ENCODE assay signal across 32 cellular contexts in the genomic region with DNA sequence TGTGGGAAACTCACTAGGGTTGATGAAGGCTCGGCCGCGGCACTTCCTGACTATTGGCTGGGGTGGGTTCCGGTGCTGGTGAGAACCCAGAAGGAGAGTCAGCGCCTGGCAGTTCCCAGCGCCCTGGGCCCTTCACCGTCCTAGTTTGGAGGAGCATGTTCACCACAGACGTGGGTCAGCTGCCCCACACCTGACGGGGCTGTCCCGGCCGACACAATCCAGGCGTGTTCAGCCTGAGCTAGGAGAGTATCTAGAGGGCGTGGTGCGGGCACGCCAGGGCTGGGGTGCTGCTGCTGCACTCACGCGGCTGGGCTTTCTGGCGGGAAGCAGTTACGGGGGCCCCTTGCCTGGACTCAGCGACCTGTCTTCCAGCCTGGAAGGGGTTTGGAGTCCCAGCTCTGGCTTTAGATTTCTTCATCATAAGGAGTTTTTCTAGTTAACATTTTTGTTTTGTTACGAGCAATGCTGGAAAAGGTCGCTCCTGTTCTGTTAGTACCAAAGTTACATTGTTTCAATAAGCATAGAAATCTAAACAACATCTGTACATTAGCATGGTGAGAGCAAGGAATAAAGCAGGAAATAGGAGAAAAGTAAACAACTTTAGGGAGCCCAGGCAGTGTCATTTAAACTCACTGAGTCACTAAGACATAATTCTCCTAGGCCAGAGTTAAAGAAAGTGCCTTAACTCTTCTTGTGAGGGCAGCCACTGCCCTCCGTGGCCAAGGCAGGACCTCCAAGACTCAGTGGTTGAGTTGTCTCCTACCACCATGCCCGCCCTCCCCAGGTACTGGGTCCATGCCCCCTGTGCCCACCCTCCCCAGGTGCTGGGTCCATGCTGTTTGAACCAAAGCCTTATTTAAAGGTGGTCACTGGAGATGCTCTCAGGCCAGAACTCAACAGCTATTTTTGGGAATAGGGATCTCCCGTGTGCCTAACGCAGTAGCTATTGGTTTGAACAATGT. TPM values are rescaled to one million over a fixed set of nuclear protein-coding genes. Genes with fewer than 3 reads are reported as not detected.
DNase-seq lines count a peak whose midpoint lies in the region; ATAC-seq and TF ChIP-seq lines count a peak whose summit lies in the region.
"Had no signal": no experiment of that assay in that cellular context is flagged by ENCODE, and none has a peak within 500 bp of the region (broad histone marks: within the 10 kb centered on the region; RNA-seq: fewer than 3 reads in every experiment).

No MANE protein-coding gene starts in this region.

- H3K4me1 Mint-ChIP-seq in activated naive CD4-positive, alpha-beta T cell treated with anti-CD3 and anti-CD28 coated beads for 36 hours (ENCODE audit: low read depth), result peaks cover 1% of the 10 kb centered on the region
- H3K4me1 Mint-ChIP-seq in stimulated activated naive CD8-positive, alpha-beta T cell treated with anti-CD3 and anti-CD28 coated beads, Interleukin-15, amount 100 ng/mL, for 72 hours, result peaks cover 8% of the 10 kb centered on the region
- H3K4me1 Mint-ChIP-seq: endodermal cell, nephron had no signal

- DNase-seq in activated naive CD4-positive, alpha-beta T cell treated with anti-CD3 and anti-CD28 coated beads for 36 hours, result no peak
- DNase-seq in activated naive CD4-positive, alpha-beta T cell treated with Interleukin-2 at 50 U/mL for 16 hours, result no peak
- DNase-seq in DND-41 (no peak), fibroblast of gingiva (ENCODE audit: low read depth) (peak; percentile 27), osteoblast (ENCODE audit: insufficient read length, low spot score, missing footprints) (peak; percentile 55), HT-29 (ENCODE audit: low spot score) (no peak), substantia nigra (lab: John Stamatoyannopoulos, UW) (no peak)
- no peak for DNase-seq in stimulated activated naive CD8-positive, alpha-beta T cell treated with anti-CD3 and anti-CD28 coated beads, Interleukin-15, amount 100 ng/mL, for 72 hours
- DNase-seq: activated CD8-positive, alpha-beta T cell treated with anti-CD3 and anti-CD28 coated beads, Interleukin-2, amount 10 ng/mL, durations not matched to agents 7 days and 5 days; activated effector memory CD4-positive, alpha-beta T cell treated with Interleukin-2 at 50 U/mL for 16 hours; AML-193; body of pancreas; CD4-positive, alpha-beta memory T cell; cerebellar nuclear complex; dermis blood vessel endothelial cell; EL; endodermal cell; Karpas-422; mammary epithelial cell; NCI-H1417; NCI-H2029; NCI-H526; OCI-M1; retina; stimulated activated naive CD4-positive, alpha-beta T cell treated with Interleukin-2 at 50 U/mL for 16 hours; T-helper 2 cell had no signal

- CTCF ChIA-PET in activated naive CD4-positive, alpha-beta T cell treated with anti-CD3 and anti-CD28 coated beads for 36 hours (lab: Charles Lee), result no interaction called here

- H3K4me2 ChIP-seq in DND-41 (ENCODE audit: insufficient read depth, low read length) (no peak overlapping the region), osteoblast (ENCODE audit: insufficient read depth, low read length) (no peak overlapping the region)
- H3K4me2 ChIP-seq: A549, smooth muscle cell had no signal

- H3K4me3 ChIP-seq in DND-41 (ENCODE audit: low read depth in 1 of 2, low read length in 2 of 2) (no peak overlapping the region), osteoblast (ENCODE audit: insufficient read depth, low read length) (no peak overlapping the region)
- H3K4me3 ChIP-seq: A549, body of pancreas, esophagus muscularis mucosa, GM12878, smooth muscle cell, thoracic aorta had no signal

- H4K20me1 ChIP-seq in DND-41 (ENCODE audit: insufficient read depth, low read length) (no peaks in the 10 kb centered on the region), osteoblast (ENCODE audit: insufficient read depth, low read length) (peaks cover 20% of the 10 kb centered on the region)

- intact Hi-C loops in activated naive CD4-positive, alpha-beta T cell treated with anti-CD3 and anti-CD28 coated beads for 36 hours (cut with micrococcal nuclease), result no loop called here

- H3K27me3 ChIP-seq in DND-41 (ENCODE audit: insufficient read depth, low read length, poor library complexity) (no peaks in the 10 kb centered on the region), osteoblast (ENCODE audit: insufficient read depth, low read length) (no peaks in the 10 kb centered on the region)
- H3K27me3 ChIP-seq: body of pancreas, esophagus muscularis mucosa had no signal

- no peaks in the 10 kb centered on the region for H3K9me3 ChIP-seq in DND-41 (ENCODE audit: insufficient read depth, low read length, severe bottlenecking)
- no peaks in the 10 kb centered on the region for H3K9me3 ChIP-seq in osteoblast (ENCODE audit: low read depth, low read length)
- H3K9me3 ChIP-seq: A549, body of pancreas, esophagus muscularis mucosa, thoracic aorta had no signal

- H2AFZ ChIP-seq in DND-41 (ENCODE audit: low read depth, low read length) (no peak overlapping the region), osteoblast (ENCODE audit: low read length) (no peak overlapping the region)

- no peaks in the 10 kb centered on the region for H3K27me3 Mint-ChIP-seq in activated naive CD4-positive, alpha-beta T cell treated with anti-CD3 and anti-CD28 coated beads for 36 hours (ENCODE audit: low read depth)
- no peaks in the 10 kb centered on the region for H3K27me3 Mint-ChIP-seq in stimulated activated naive CD8-positive, alpha-beta T cell treated with anti-CD3 and anti-CD28 coated beads, Interleukin-15, amount 100 ng/mL, for 72 hours
- H3K27me3 Mint-ChIP-seq: CD4-positive, alpha-beta memory T cell had no signal

- H3K79me2 ChIP-seq in DND-41 (ENCODE audit: insufficient read depth, low read length), result no peaks in the 10 kb centered on the region
- peaks cover 3% of the 10 kb centered on the region for H3K79me2 ChIP-seq in osteoblast (ENCODE audit: insufficient read depth, low read length)

- H3K36me3 ChIP-seq in DND-41 (ENCODE audit: insufficient read depth, low read length) (peaks cover 64% of the 10 kb centered on the region), osteoblast (ENCODE audit: insufficient read depth, low read length) (peaks cover 46% of the 10 kb centered on the region)

- no peak overlapping the region for H3K4me3 Mint-ChIP-seq in activated naive CD4-positive, alpha-beta T cell treated with anti-CD3 and anti-CD28 coated beads for 36 hours
- H3K4me3 Mint-ChIP-seq in stimulated activated naive CD8-positive, alpha-beta T cell treated with anti-CD3 and anti-CD28 coated beads, Interleukin-15, amount 100 ng/mL, for 72 hours, result no peak overlapping the region
- H3K4me3 Mint-ChIP-seq: activated CD8-positive, alpha-beta T cell treated with anti-CD3 and anti-CD28 coated beads, Interleukin-2, amount 10 ng/mL, durations not matched to agents 7 days and 5 days; CD4-positive, alpha-beta memory T cell; endodermal cell; nephron had no signal

- no peaks in the 10 kb centered on the region for H3K9me3 Mint-ChIP-seq in activated naive CD4-positive, alpha-beta T cell treated with anti-CD3 and anti-CD28 coated beads for 36 hours
- no peaks in the 10 kb centered on the region for H3K9me3 Mint-ChIP-seq in stimulated activated naive CD8-positive, alpha-beta T cell treated with anti-CD3 and anti-CD28 coated beads, Interleukin-15, amount 100 ng/mL, for 72 hours
- H3K9me3 Mint-ChIP-seq: endodermal cell, nephron had no signal

- peaks cover 3% of the 10 kb centered on the region for H3K36me3 Mint-ChIP-seq in activated naive CD4-positive, alpha-beta T cell treated with anti-CD3 and anti-CD28 coated beads for 36 hours (ENCODE audit: low read depth)

- H3K4me1 ChIP-seq in DND-41 (ENCODE audit: insufficient read depth, low read length) (no peaks in the 10 kb centered on the region), osteoblast (ENCODE audit: insufficient read depth, low read length) (no peaks in the 10 kb centered on the region)
- H3K4me1 ChIP-seq: A549, body of pancreas had no signal

- H3K9ac ChIP-seq in DND-41 (ENCODE audit: low read depth, low read length), result no peak overlapping the region

- H3K27ac ChIP-seq in DND-41 (ENCODE audit: low read length) (0 out of 2 replicates have a peak overlapping the region, but pooled peaks have one; percentile 10), osteoblast (ENCODE audit: low read depth, low read length) (no peak overlapping the region), substantia nigra (ENCODE audit: low read depth, low read length, poor library complexity, severe bottlenecking) (no peak overlapping the region)
- H3K27ac ChIP-seq: A549, body of pancreas, esophagus muscularis mucosa, thoracic aorta had no signal

- no peak for TF ChIP-seq CTCF in DND-41 (IDR thresholded peaks at IDR 0.05; ENCODE audit: borderline replicate concordance, extremely low read depth, low read length, poor library complexity, severe bottlenecking)
- no peak for TF ChIP-seq CTCF in osteoblast (IDR thresholded peaks at IDR 0.05; ENCODE audit: extremely low read depth, low read depth, low read length)

- ATAC-seq in DND-41 (ENCODE audit: insufficient read depth, low read depth), result no peak
- no peak for ATAC-seq in stimulated activated naive CD8-positive, alpha-beta T cell treated with anti-CD3 and anti-CD28 coated beads, Interleukin-15, amount 100 ng/mL, for 72 hours
- ATAC-seq: A549; activated CD8-positive, alpha-beta T cell treated with anti-CD3 and anti-CD28 coated beads, Interleukin-2, amount 10 ng/mL, durations not matched to agents 7 days and 5 days; body of pancreas; GM12878 had no signal

- peak overlapping the region; percentile 18 for H3K27ac Mint-ChIP-seq in activated naive CD4-positive, alpha-beta T cell treated with anti-CD3 and anti-CD28 coated beads for 36 hours
- peak overlapping the region in 1 of 2 donors; percentile 10 for H3K27ac Mint-ChIP-seq in stimulated activated naive CD8-positive, alpha-beta T cell treated with anti-CD3 and anti-CD28 coated beads, Interleukin-15, amount 100 ng/mL, for 72 hours
- H3K27ac Mint-ChIP-seq: activated CD8-positive, alpha-beta T cell treated with anti-CD3 and anti-CD28 coated beads, Interleukin-2, amount 10 ng/mL, durations not matched to agents 7 days and 5 days; endodermal cell; nephron had no signal

RNA-seq across cellular contexts. Expression of a gene that starts 12.1 kb away (rescaled TPM):
- 10 to 100 TPM; 37.6 to 38.0 TPM for total RNA-seq in activated naive CD4-positive, alpha-beta T cell treated with anti-CD3 and anti-CD28 coated beads for 36 hours
- 0.72 and 1.2 TPM in 2 replicates for total RNA-seq in osteoblast
- total RNA-seq in HT-29 (2014; rRNA removed; shearing (Covaris generic)), result 0.36 and 0.44 TPM in 2 replicates

Comparison
In these comparisons a context has a peak if more than half of its experiments do, and no peak if none do; other contexts are left out.
1. DNase-seq: peak in fibroblast of gingiva (single experiment) and osteoblast (single experiment); none in activated naive CD4-positive, alpha-beta T cell treated with anti-CD3 and anti-CD28 coated beads for 36 hours (single experiment), activated naive CD4-positive, alpha-beta T cell treated with Interleukin-2 at 50 U/mL for 16 hours (single experiment), DND-41 (single experiment), stimulated activated naive CD8-positive, alpha-beta T cell treated with anti-CD3 and anti-CD28 coated beads, Interleukin-15, amount 100 ng/mL, for 72 hours (0 of 2), HT-29 (single experiment) and substantia nigra (0 of 49).
2. RNA of a gene that starts 12.1 kb away (total RNA-seq): 37.6 to 38.0 TPM in activated naive CD4-positive, alpha-beta T cell treated with anti-CD3 and anti-CD28 coated beads for 36 hours; 0.72 to 1.2 TPM in osteoblast and 0.36 to 0.44 TPM in HT-29; every median in the first group is over 10 times any median in the second.